In genomic region chrX:2794336-2794735, GRCh38 we compare ENCODE assay signal across 2 cellular contexts.
TF ChIP-seq lines count a peak whose summit lies in the region.

No MANE protein-coding gene starts in this region.

TF ChIP-seq in HEK293, 187 proteins besides CTCF, POLR2A, EP300 and RAD21:
- TF ChIP-seq ZNF76 (tag by site-specific recombination; IDR thresholded peaks at IDR 0.05; ENCODE audit: borderline replicate concordance, low read depth) (no peak), ZNF311 (tag by site-specific recombination; IDR thresholded peaks at IDR 0.05; ENCODE audit: borderline replicate concordance) (no peak), EGR2 (tag by site-specific recombination; IDR thresholded peaks at IDR 0.05; ENCODE audit: low read depth) (peak; percentile 40; the same call in 1 of the 2 replicates), ZXDB (tag by site-specific recombination; IDR thresholded peaks at IDR 0.05) (no peak), KLF17 (tag by site-specific recombination; IDR thresholded peaks at IDR 0.05) (no peak), ZBTB6 (tag by site-specific recombination; IDR thresholded peaks at IDR 0.05) (no peak)

TF ChIP-seq in H1, 55 proteins besides CTCF, POLR2A, EP300 and RAD21:
- no peak for TF ChIP-seq KDM4A (IDR thresholded peaks at IDR 0.05; ENCODE audit: low read depth, low read length, severe bottlenecking)
- TF ChIP-seq CREB1 (IDR thresholded peaks at IDR 0.05) = no peak
- TF ChIP-seq HDAC6 (IDR thresholded peaks at IDR 0.05; ENCODE audit: low read depth, low read length) = no peak
- no peak for TF ChIP-seq EGR1 (IDR thresholded peaks at IDR 0.05; ENCODE audit: borderline replicate concordance, low read depth, low read length)
- no peak for TF ChIP-seq ATF3 (IDR thresholded peaks at IDR 0.05; ENCODE audit: insufficient read depth, low read depth, low read length)
- TF ChIP-seq RFX5 (IDR thresholded peaks at IDR 0.05; ENCODE audit: borderline replicate concordance, low read depth, low read length) = no peak
- no peak for TF ChIP-seq USF2 (IDR thresholded peaks at IDR 0.05; ENCODE audit: low read length)
- TF ChIP-seq NRF1 (IDR thresholded peaks at IDR 0.05; ENCODE audit: low read depth, low read length) = no peak
- no peak for TF ChIP-seq POU5F1 (IDR thresholded peaks at IDR 0.05; ENCODE audit: low read depth, low read length)
- TF ChIP-seq GTF2F1 (IDR thresholded peaks at IDR 0.05; ENCODE audit: borderline replicate concordance, low read depth, low read length) = no peak
- TF ChIP-seq BACH1 (IDR thresholded peaks at IDR 0.05; ENCODE audit: low read length) = no peak
- TF ChIP-seq RBBP5 (IDR thresholded peaks at IDR 0.05; ENCODE audit: borderline replicate concordance, low read depth, low read length) = no peak
- TF ChIP-seq SAP30 (IDR thresholded peaks at IDR 0.05; ENCODE audit: insufficient read depth, insufficient replicate concordance, low read length) = no peak
- TF ChIP-seq SRF (IDR thresholded peaks at IDR 0.05; ENCODE audit: low read depth, low read length) = no peak
- no peak for TF ChIP-seq ATF2 (IDR thresholded peaks at IDR 0.05; ENCODE audit: low read length)
- TF ChIP-seq ZNF274 (IDR thresholded peaks at IDR 0.05; ENCODE audit: borderline replicate concordance, extremely low read depth, low read length) = no peak
